Comparison of ENCODE assay signal across 9 cellular contexts in genomic region chr1:39585933-39586332, GRCh38. TPM values are rescaled to one million over a fixed set of nuclear protein-coding genes. Genes with fewer than 3 reads are reported as not detected.
"Had no signal": no experiment of that assay in that cellular context is flagged by ENCODE, and none has a peak within 500 bp of the region (broad histone marks: within the 10 kb centered on the region; RNA-seq: fewer than 3 reads in every experiment).

No MANE protein-coding gene starts in this region.

- H2AFZ ChIP-seq: GM23248 had no signal

- H3K9me3 Mint-ChIP-seq: IgD-negative memory B cell had no signal

- H3K27ac Mint-ChIP-seq: IgD-negative memory B cell had no signal

- H3K9me3 ChIP-seq: HAP-1 had no signal

- ATAC-seq: HCT116 had no signal

- DNase-seq: GM23248, GOT3, H7, KG1 had no signal

- H3K4me1 ChIP-seq: HAP-1 had no signal

- H3K27me3 Mint-ChIP-seq: IgD-negative memory B cell had no signal

- H3K4me3 Mint-ChIP-seq: IgD-negative memory B cell had no signal

- H3K36me3 Mint-ChIP-seq: IgD-negative memory B cell had no signal

- H3K4me3 ChIP-seq: GM23248, HAP-1 had no signal

- FAIRE-seq: HTR-8/SVneo had no signal

- H3K9ac ChIP-seq: GM23248 had no signal

- H3K27ac ChIP-seq: GM23248 had no signal

- H3K36me3 ChIP-seq: HAP-1 had no signal

RNA-seq across cellular contexts. Expression of gene HEYL, which starts 53.5 kb away (rescaled TPM):
- total RNA-seq: GM23248, H4 had no signal
- polyA plus RNA-seq: GM23248, IgD-negative memory B cell had no signal
